ENCODE assay signal across 6 cellular contexts in the genomic region with DNA sequence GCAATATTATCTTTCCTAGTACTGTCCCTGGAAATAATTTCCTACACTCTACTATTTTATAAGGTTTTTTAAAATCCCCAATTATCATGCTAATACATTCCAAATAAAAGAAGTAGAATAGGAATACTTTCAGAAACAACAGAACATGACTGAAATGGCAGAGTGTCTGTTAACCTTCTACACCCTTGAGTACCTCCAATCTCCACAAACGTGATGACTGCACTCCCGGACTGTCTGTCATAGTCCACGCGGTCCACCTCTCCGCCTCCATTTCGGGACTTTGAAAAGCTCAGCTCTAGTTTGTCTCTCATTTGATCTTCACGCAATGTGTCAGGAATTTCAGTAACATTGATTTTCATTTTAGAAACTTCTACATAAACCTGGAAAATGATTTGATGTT.
"Had no signal": no experiment of that assay in that cellular context is flagged by ENCODE, and none has a peak within 500 bp of the region (broad histone marks: within the 10 kb centered on the region; RNA-seq: fewer than 3 reads in every experiment).

No MANE protein-coding gene starts in this region.

- ATAC-seq: K562 had no signal

- DNase-seq: GM23248, GOT3, H7, HCEC 1CT, IMR-90 had no signal
